8 cellular contexts compared by ENCODE assay signal in genomic region chr2:55133467-55134315, GRCh38.
DNase-seq lines count a peak whose midpoint lies in the region; ATAC-seq and TF ChIP-seq lines count a peak whose summit lies in the region.

No MANE protein-coding gene starts in this region.

- in situ Hi-C loops in astrocyte of the spinal cord (cut with HindIII; ENCODE audit: low sequenced_read_pairs), result no loop called here

- peak; percentile 11 to 87 (median 60) for DNase-seq in T-helper 1 cell
- DNase-seq in astrocyte of the spinal cord (ENCODE audit: low read depth, low spot score), result peak; percentile 89
- DNase-seq in iPS-NIHi7 (ENCODE audit: extremely low spot score), result peak; percentile 68
- peak; percentile 5 for DNase-seq in stimulated activated CD4-positive, alpha-beta T cell treated with anti-CD3 and anti-CD28 coated beads, Interleukin-12 subunit alpha, Interleukin-12 subunit beta, amount 100 ng/mL, for 4 hours
- DNase-seq in cortex of kidney (lab: John Stamatoyannopoulos, UW), result no peak
- DNase-seq in islet precursor cell, result no peak

- ATAC-seq in GM18511 (IDR thresholded peaks at IDR 0.05; ENCODE audit: unreplicated experiment) (peak; percentile 81), HG02870 (IDR thresholded peaks at IDR 0.05; ENCODE audit: unreplicated experiment) (peak; percentile 80)

- no peak for TF ChIP-seq CTCF in astrocyte of the spinal cord (IDR thresholded peaks at IDR 0.05; ENCODE audit: low read depth, low read length)

- peak overlapping the region; percentile 16 for H3K4me3 ChIP-seq in astrocyte of the spinal cord (ENCODE audit: low read depth, low read length)

Comparison
In these comparisons a context has a peak if more than half of its experiments do, and no peak if none do; other contexts are left out.
1. DNase-seq: peak in T-helper 1 cell (5 of 5), astrocyte of the spinal cord (single experiment), iPS-NIHi7 (single experiment) and stimulated activated CD4-positive, alpha-beta T cell treated with anti-CD3 and anti-CD28 coated beads, Interleukin-12 subunit alpha, Interleukin-12 subunit beta, amount 100 ng/mL, for 4 hours (single experiment); none in cortex of kidney (single experiment) and islet precursor cell (single experiment).